Comparison of ENCODE assay signal across 22 cellular contexts in genomic region chr6:34573567-34574183, GRCh38. TPM values are rescaled to one million over a fixed set of nuclear protein-coding genes. Genes with fewer than 3 reads are reported as not detected.
"Had no signal": no experiment of that assay in that cellular context is flagged by ENCODE, and none has a peak within 500 bp of the region (broad histone marks: within the 10 kb centered on the region; RNA-seq: fewer than 3 reads in every experiment).

No MANE protein-coding gene starts in this region.

- H3K27me3 ChIP-seq: cardiac muscle cell, right lobe of liver, testis, upper lobe of left lung had no signal

- H3K4me1 ChIP-seq: right lobe of liver, testis, upper lobe of left lung had no signal

- H3K36me3 Mint-ChIP-seq: activated naive CD8-positive, alpha-beta T cell treated with anti-CD3 and anti-CD28 coated beads for 36 hours had no signal

- H3K36me3 ChIP-seq: cardiac muscle cell, right lobe of liver, upper lobe of left lung, WERI-Rb-1 had no signal

- H3K9me3 ChIP-seq: right lobe of liver, testis, upper lobe of left lung had no signal

- H3K27ac Mint-ChIP-seq: activated naive CD8-positive, alpha-beta T cell treated with anti-CD3 and anti-CD28 coated beads for 36 hours; activated T-cell treated with anti-CD3 and anti-CD28 coated beads, Interleukin-2, amount 50 U/mL, for 72 hours; nephron; stimulated activated effector memory CD8-positive, alpha-beta T cell treated with anti-CD3 and anti-CD28 coated beads, Interleukin-12 subunit alpha, Interleukin-12 subunit beta, amount 100 ng/mL, for 72 hours had no signal

- FAIRE-seq: small intestine had no signal

- H3K27ac ChIP-seq: cardiac muscle cell, right lobe of liver, testis, upper lobe of left lung, WERI-Rb-1 had no signal

- DNase-seq: activated CD4-positive, alpha-beta T cell treated with anti-CD3 and anti-CD28 coated beads for 1 hour; activated CD4-positive, alpha-beta T cell treated with anti-CD3 and anti-CD28 coated beads, Interleukin-2, amount 50 U/mL, for 4 hours; activated effector memory CD4-positive, alpha-beta T cell treated with anti-CD3 and anti-CD28 coated beads, Interleukin-2, amount 50 U/mL, for 16 hours; activated naive CD8-positive, alpha-beta T cell treated with anti-CD3 and anti-CD28 coated beads for 36 hours; activated T-cell treated with anti-CD3 and anti-CD28 coated beads, Interleukin-2, amount 50 U/mL, for 72 hours; amniotic stem cell; left cardiac atrium; small intestine; stimulated activated CD4-positive, alpha-beta T cell treated with anti-CD3 and anti-CD28 coated beads, Interleukin-15, amount 100 ng/mL, for 24 hours; stimulated activated CD4-positive, alpha-beta T cell treated with anti-CD3 and anti-CD28 coated beads, Interleukin-4, amount 100 ng/mL, for 1 hour; T-helper 17 cell; testis; upper lobe of left lung; WERI-Rb-1 had no signal

- H3K27me3 Mint-ChIP-seq: activated naive CD8-positive, alpha-beta T cell treated with anti-CD3 and anti-CD28 coated beads for 36 hours had no signal

- H3K4me3 ChIP-seq: cardiac muscle cell, lung, right lobe of liver, testis, upper lobe of left lung had no signal

- ATAC-seq: activated T-cell treated with anti-CD3 and anti-CD28 coated beads, Interleukin-2, amount 50 U/mL, for 72 hours; left cardiac atrium; right lobe of liver; stimulated activated effector memory CD8-positive, alpha-beta T cell treated with anti-CD3 and anti-CD28 coated beads, Interleukin-12 subunit alpha, Interleukin-12 subunit beta, amount 100 ng/mL, for 72 hours; T-helper 17 cell had no signal

- H3K4me1 Mint-ChIP-seq: nephron had no signal

- H3K4me3 Mint-ChIP-seq: activated naive CD8-positive, alpha-beta T cell treated with anti-CD3 and anti-CD28 coated beads for 36 hours; activated T-cell treated with anti-CD3 and anti-CD28 coated beads, Interleukin-2, amount 50 U/mL, for 72 hours; nephron; stimulated activated effector memory CD8-positive, alpha-beta T cell treated with anti-CD3 and anti-CD28 coated beads, Interleukin-12 subunit alpha, Interleukin-12 subunit beta, amount 100 ng/mL, for 72 hours; T-helper 17 cell had no signal

- H3K9me3 Mint-ChIP-seq: activated naive CD8-positive, alpha-beta T cell treated with anti-CD3 and anti-CD28 coated beads for 36 hours; activated T-cell treated with anti-CD3 and anti-CD28 coated beads, Interleukin-2, amount 50 U/mL, for 72 hours; nephron; stimulated activated effector memory CD8-positive, alpha-beta T cell treated with anti-CD3 and anti-CD28 coated beads, Interleukin-12 subunit alpha, Interleukin-12 subunit beta, amount 100 ng/mL, for 72 hours had no signal

RNA-seq across cellular contexts. Expression of gene SPDEF, which starts 17.5 kb away (rescaled TPM):
- total RNA-seq: activated CD8-positive, alpha-beta memory T cell treated with anti-CD3 and anti-CD28 coated beads for 36 hours; activated naive CD8-positive, alpha-beta T cell treated with anti-CD3 and anti-CD28 coated beads for 36 hours; dermis microvascular lymphatic vessel endothelial cell; pulmonary artery endothelial cell; right lobe of liver had no signal
- polyA plus RNA-seq: cardiac muscle cell had no signal
